Comparison of ENCODE assay signal across 1 cellular context in the genomic region with DNA sequence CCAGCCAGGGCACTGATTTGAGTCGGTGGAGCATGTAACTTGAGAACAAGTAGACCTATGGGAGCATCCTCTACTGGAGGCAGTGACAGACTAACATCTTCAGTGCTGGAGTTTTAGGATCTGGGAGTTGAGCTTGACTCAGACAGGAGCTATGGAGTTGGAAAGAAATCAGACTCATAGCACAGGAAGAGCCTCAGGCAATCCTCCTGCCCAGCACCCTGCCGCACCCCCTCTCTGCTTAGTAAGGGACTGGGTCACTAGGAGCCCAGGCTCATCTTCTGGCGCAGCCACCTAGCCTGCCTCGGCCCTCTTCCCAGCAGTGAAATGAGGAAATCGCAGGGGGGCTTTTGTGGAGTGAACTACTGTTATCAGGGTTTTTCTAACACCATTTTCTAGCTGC.
TF ChIP-seq lines count a peak whose summit lies in the region.

No MANE protein-coding gene starts in this region.

TF ChIP-seq in GM23338, 12 proteins besides CTCF, POLR2A, EP300 and RAD21 (continued from another document):
- TF ChIP-seq, protein P1, sequence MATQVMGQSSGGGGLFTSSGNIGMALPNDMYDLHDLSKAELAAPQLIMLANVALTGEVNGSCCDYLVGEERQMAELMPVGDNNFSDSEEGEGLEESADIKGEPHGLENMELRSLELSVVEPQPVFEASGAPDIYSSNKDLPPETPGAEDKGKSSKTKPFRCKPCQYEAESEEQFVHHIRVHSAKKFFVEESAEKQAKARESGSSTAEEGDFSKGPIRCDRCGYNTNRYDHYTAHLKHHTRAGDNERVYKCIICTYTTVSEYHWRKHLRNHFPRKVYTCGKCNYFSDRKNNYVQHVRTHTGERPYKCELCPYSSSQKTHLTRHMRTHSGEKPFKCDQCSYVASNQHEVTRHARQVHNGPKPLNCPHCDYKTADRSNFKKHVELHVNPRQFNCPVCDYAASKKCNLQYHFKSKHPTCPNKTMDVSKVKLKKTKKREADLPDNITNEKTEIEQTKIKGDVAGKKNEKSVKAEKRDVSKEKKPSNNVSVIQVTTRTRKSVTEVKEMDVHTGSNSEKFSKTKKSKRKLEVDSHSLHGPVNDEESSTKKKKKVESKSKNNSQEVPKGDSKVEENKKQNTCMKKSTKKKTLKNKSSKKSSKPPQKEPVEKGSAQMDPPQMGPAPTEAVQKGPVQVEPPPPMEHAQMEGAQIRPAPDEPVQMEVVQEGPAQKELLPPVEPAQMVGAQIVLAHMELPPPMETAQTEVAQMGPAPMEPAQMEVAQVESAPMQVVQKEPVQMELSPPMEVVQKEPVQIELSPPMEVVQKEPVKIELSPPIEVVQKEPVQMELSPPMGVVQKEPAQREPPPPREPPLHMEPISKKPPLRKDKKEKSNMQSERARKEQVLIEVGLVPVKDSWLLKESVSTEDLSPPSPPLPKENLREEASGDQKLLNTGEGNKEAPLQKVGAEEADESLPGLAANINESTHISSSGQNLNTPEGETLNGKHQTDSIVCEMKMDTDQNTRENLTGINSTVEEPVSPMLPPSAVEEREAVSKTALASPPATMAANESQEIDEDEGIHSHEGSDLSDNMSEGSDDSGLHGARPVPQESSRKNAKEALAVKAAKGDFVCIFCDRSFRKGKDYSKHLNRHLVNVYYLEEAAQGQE (IDR thresholded peaks at IDR 0.05; ENCODE audit: unreplicated experiment), result no peak
- TF ChIP-seq ZNF114 (CRISPR knock-in tag; IDR thresholded peaks at IDR 0.05) (no peak), CREB1 (CRISPR knock-in tag; IDR thresholded peaks at IDR 0.05; ENCODE audit: low read depth) (no peak), JUNB (IDR thresholded peaks at IDR 0.05; ENCODE audit: unreplicated experiment) (no peak), STAT1 (IDR thresholded peaks at IDR 0.05; ENCODE audit: unreplicated experiment) (no peak), EZH2 (IDR thresholded peaks at IDR 0.05; ENCODE audit: low read depth, unreplicated experiment) (no peak)
- TF ChIP-seq, protein P2, sequence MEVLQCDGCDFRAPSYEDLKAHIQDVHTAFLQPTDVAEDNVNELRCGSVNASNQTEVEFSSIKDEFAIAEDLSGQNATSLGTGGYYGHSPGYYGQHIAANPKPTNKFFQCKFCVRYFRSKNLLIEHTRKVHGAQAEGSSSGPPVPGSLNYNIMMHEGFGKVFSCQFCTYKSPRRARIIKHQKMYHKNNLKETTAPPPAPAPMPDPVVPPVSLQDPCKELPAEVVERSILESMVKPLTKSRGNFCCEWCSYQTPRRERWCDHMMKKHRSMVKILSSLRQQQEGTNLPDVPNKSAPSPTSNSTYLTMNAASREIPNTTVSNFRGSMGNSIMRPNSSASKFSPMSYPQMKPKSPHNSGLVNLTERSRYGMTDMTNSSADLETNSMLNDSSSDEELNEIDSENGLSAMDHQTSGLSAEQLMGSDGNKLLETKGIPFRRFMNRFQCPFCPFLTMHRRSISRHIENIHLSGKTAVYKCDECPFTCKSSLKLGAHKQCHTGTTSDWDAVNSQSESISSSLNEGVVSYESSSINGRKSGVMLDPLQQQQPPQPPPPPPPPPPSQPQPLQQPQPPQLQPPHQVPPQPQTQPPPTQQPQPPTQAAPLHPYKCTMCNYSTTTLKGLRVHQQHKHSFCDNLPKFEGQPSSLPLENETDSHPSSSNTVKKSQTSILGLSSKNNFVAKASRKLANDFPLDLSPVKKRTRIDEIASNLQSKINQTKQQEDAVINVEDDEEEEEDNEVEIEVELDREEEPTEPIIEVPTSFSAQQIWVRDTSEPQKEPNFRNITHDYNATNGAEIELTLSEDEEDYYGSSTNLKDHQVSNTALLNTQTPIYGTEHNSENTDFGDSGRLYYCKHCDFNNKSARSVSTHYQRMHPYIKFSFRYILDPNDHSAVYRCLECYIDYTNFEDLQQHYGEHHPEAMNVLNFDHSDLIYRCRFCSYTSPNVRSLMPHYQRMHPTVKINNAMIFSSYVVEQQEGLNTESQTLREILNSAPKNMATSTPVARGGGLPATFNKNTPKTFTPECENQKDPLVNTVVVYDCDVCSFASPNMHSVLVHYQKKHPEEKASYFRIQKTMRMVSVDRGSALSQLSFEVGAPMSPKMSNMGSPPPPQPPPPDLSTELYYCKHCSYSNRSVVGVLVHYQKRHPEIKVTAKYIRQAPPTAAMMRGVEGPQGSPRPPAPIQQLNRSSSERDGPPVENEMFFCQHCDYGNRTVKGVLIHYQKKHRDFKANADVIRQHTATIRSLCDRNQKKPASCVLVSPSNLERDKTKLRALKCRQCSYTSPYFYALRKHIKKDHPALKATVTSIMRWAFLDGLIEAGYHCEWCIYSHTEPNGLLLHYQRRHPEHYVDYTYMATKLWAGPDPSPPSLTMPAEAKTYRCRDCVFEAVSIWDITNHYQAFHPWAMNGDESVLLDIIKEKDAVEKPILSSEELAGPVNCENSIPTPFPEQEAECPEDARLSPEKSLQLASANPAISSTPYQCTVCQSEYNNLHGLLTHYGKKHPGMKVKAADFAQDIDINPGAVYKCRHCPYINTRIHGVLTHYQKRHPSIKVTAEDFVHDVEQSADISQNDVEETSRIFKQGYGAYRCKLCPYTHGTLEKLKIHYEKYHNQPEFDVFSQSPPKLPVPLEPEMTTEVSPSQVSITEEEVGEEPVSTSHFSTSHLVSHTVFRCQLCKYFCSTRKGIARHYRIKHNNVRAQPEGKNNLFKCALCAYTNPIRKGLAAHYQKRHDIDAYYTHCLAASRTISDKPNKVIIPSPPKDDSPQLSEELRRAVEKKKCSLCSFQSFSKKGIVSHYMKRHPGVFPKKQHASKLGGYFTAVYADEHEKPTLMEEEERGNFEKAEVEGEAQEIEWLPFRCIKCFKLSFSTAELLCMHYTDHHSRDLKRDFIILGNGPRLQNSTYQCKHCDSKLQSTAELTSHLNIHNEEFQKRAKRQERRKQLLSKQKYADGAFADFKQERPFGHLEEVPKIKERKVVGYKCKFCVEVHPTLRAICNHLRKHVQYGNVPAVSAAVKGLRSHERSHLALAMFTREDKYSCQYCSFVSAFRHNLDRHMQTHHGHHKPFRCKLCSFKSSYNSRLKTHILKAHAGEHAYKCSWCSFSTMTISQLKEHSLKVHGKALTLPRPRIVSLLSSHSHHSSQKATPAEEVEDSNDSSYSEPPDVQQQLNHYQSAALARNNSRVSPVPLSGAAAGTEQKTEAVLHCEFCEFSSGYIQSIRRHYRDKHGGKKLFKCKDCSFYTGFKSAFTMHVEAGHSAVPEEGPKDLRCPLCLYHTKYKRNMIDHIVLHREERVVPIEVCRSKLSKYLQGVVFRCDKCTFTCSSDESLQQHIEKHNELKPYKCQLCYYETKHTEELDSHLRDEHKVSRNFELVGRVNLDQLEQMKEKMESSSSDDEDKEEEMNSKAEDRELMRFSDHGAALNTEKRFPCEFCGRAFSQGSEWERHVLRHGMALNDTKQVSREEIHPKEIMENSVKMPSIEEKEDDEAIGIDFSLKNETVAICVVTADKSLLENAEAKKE (CRISPR knock-in tag; IDR thresholded peaks at IDR 0.05), result no peak
